ENCODE assay signal across 8 cellular contexts in the genomic region with DNA sequence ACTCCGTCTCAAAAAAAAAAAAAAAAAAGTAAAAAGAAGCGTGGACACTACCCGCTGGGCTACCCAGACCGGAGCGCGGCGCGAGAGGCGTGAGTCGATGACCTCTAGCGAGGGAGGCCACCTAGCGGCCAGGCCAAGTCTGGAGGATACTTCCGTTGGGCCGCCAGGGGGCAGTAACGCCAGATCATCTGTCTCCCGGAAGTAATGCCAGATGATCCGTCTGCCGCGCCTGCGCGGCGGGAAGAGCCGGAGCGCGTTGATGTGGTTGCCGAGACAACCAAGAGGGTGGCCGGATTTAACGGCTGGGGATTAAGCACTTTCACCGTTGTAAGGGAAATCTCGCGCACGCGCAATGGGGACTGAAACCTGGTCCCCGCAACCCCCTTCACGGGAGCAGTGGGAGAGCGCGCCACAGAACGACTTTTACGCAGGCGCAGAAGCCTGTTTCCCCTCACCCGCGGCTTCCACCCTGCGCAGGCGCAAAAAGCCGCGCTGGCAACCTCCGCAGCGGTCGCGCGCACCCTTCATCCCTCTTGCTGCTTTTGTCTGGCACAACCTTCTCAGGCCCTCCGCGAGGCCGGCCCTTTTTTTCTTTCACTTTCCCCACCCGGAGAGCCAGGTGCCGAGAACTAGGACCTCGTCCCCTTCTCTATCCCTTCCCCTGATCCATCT. TPM values are rescaled to one million over a fixed set of nuclear protein-coding genes. Genes with fewer than 3 reads are reported as not detected.
DNase-seq lines count a peak whose midpoint lies in the region; ATAC-seq and TF ChIP-seq lines count a peak whose summit lies in the region.

No MANE protein-coding gene starts in this region.

- TF ChIP-seq POLR2A in Raji (IDR thresholded peaks at IDR 0.05; ENCODE audit: insufficient read depth, low read depth, low read length): peak; percentile 81

- in situ Hi-C loops in HAP-1 (cut with MboI; ENCODE audit: low sequenced_read_pairs): loop anchor here (25.0 kb wide), 2 partner anchors 1191 to 1466 kb away; a partner anchor contains a TSS

- H3K27me3 Mint-ChIP-seq in stimulated activated naive CD8-positive, alpha-beta T cell treated with anti-CD3 and anti-CD28 coated beads, Interleukin-15, amount 100 ng/mL, for 72 hours: no peaks in the 10 kb centered on the region

- H2AFZ ChIP-seq in neural cell (ENCODE audit: low read depth, low read length): peak overlapping the region; percentile 57

- peak; percentile 94 for DNase-seq in GM03348 (ENCODE audit: low spot score)
- peak; percentile 98 for DNase-seq in HAP-1 (ENCODE audit: low spot score in 2 of 2)
- DNase-seq in M059J (ENCODE audit: low read depth): peak; percentile 99
- DNase-seq in activated effector memory CD4-positive, alpha-beta T cell treated with anti-CD3 and anti-CD28 coated beads, Interleukin-2, amount 50 U/mL, for 16 hours: peak; percentile 100
- peak; percentile 99 for DNase-seq in fibroblast of the conjunctiva (ENCODE audit: low read depth)
- DNase-seq in stimulated activated naive CD8-positive, alpha-beta T cell treated with anti-CD3 and anti-CD28 coated beads, Interleukin-15, amount 100 ng/mL, for 72 hours: peak; percentile 98 to 99

- no peaks in the 10 kb centered on the region for H3K9me2 ChIP-seq in neural cell (ENCODE audit: insufficient read depth, low read length)

- peak overlapping the region; percentile 95 for H3K4me3 ChIP-seq in HAP-1
- H3K4me3 ChIP-seq in neural cell (ENCODE audit: low read length): peak overlapping the region; percentile 91

- H3F3A ChIP-seq in neural cell (ENCODE audit: insufficient read depth, low read length, poor library complexity, severe bottlenecking): no peaks in the 10 kb centered on the region

- no peaks in the 10 kb centered on the region for H3K9me3 Mint-ChIP-seq in stimulated activated naive CD8-positive, alpha-beta T cell treated with anti-CD3 and anti-CD28 coated beads, Interleukin-15, amount 100 ng/mL, for 72 hours

- no peaks in the 10 kb centered on the region for H3K9me3 ChIP-seq in HAP-1
- H3K9me3 ChIP-seq in neural cell (ENCODE audit: low read length): no peaks in the 10 kb centered on the region

- H3K79me2 ChIP-seq in neural cell (replicated peaks; ENCODE audit: insufficient read depth, low read length): peaks cover 34% of the 10 kb centered on the region

- H3K36me3 ChIP-seq in HAP-1 (replicated peaks) (peaks cover 19% of the 10 kb centered on the region), neural cell (ENCODE audit: insufficient read depth, low read length) (no peaks in the 10 kb centered on the region)

- peaks cover 11% of the 10 kb centered on the region for H3K4me1 ChIP-seq in HAP-1

- peak overlapping the region; percentile 91 for H3K9ac ChIP-seq in neural cell (ENCODE audit: low read length)

- TF ChIP-seq RAD21 in neural cell (conservative IDR thresholded peaks at IDR 0.05): peak; percentile 77

- H3K27ac ChIP-seq in neural cell (ENCODE audit: low read length): peak overlapping the region; percentile 97

- H3K4me1 Mint-ChIP-seq in stimulated activated naive CD8-positive, alpha-beta T cell treated with anti-CD3 and anti-CD28 coated beads, Interleukin-15, amount 100 ng/mL, for 72 hours: peaks cover 50% of the 10 kb centered on the region

- peak; percentile 45 for TF ChIP-seq EP300 in neural cell (conservative IDR thresholded peaks at IDR 0.05; ENCODE audit: poor library complexity, severe bottlenecking)

- TF ChIP-seq CTCF in neural cell (IDR thresholded peaks at IDR 0.05; ENCODE audit: poor library complexity, severe bottlenecking): peak; percentile 100

- H3K27me3 ChIP-seq in HAP-1 (ENCODE audit: low read depth) (no peaks in the 10 kb centered on the region), neural cell (ENCODE audit: insufficient read depth, low read depth, low read length) (no peaks in the 10 kb centered on the region)

- H3K4me2 ChIP-seq in neural cell (ENCODE audit: low read length): no peak overlapping the region

- peak overlapping the region; percentile 98 to 99 for H3K27ac Mint-ChIP-seq in stimulated activated naive CD8-positive, alpha-beta T cell treated with anti-CD3 and anti-CD28 coated beads, Interleukin-15, amount 100 ng/mL, for 72 hours

- peak overlapping the region; percentile 88 to 90 for H3K4me3 Mint-ChIP-seq in stimulated activated naive CD8-positive, alpha-beta T cell treated with anti-CD3 and anti-CD28 coated beads, Interleukin-15, amount 100 ng/mL, for 72 hours

- peak; percentile 61 for ATAC-seq in stimulated activated naive CD8-positive, alpha-beta T cell treated with anti-CD3 and anti-CD28 coated beads, Interleukin-15, amount 100 ng/mL, for 72 hours

- H4K20me1 ChIP-seq in neural cell (ENCODE audit: insufficient read depth): peaks cover 26% of the 10 kb centered on the region

TF ChIP-seq in neural cell, 6 proteins besides CTCF, POLR2A, EP300 and RAD21:
- TF ChIP-seq SMC3 (conservative IDR thresholded peaks at IDR 0.05; ENCODE audit: poor library complexity) (peak; percentile 90), MXI1 (conservative IDR thresholded peaks at IDR 0.05; ENCODE audit: poor library complexity, severe bottlenecking) (peak; percentile 87), TAF1 (IDR thresholded peaks at IDR 0.05; ENCODE audit: low read depth) (peak; percentile 38), POLR2AphosphoS5 (IDR thresholded peaks at IDR 0.05) (peak; percentile 99), EZH2 (IDR thresholded peaks at IDR 0.05; ENCODE audit: borderline replicate concordance, insufficient read depth, low read length, poor library complexity, severe bottlenecking) (no peak)
- TF ChIP-seq, protein P1, sequence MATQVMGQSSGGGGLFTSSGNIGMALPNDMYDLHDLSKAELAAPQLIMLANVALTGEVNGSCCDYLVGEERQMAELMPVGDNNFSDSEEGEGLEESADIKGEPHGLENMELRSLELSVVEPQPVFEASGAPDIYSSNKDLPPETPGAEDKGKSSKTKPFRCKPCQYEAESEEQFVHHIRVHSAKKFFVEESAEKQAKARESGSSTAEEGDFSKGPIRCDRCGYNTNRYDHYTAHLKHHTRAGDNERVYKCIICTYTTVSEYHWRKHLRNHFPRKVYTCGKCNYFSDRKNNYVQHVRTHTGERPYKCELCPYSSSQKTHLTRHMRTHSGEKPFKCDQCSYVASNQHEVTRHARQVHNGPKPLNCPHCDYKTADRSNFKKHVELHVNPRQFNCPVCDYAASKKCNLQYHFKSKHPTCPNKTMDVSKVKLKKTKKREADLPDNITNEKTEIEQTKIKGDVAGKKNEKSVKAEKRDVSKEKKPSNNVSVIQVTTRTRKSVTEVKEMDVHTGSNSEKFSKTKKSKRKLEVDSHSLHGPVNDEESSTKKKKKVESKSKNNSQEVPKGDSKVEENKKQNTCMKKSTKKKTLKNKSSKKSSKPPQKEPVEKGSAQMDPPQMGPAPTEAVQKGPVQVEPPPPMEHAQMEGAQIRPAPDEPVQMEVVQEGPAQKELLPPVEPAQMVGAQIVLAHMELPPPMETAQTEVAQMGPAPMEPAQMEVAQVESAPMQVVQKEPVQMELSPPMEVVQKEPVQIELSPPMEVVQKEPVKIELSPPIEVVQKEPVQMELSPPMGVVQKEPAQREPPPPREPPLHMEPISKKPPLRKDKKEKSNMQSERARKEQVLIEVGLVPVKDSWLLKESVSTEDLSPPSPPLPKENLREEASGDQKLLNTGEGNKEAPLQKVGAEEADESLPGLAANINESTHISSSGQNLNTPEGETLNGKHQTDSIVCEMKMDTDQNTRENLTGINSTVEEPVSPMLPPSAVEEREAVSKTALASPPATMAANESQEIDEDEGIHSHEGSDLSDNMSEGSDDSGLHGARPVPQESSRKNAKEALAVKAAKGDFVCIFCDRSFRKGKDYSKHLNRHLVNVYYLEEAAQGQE (IDR thresholded peaks at IDR 0.05; ENCODE audit: borderline replicate concordance): peak; percentile 55

RNA-seq across cellular contexts. Expression of a gene that starts 1.0 kb away (rescaled TPM):
- total RNA-seq in M059J (2014; rRNA removed; shearing (Covaris generic)): 140 and 148 TPM in 2 replicates
- 129 and 158 TPM in 2 replicates for polyA plus RNA-seq in neural cell
- polyA minus RNA-seq in neural cell: 83.0 and 107 TPM in 2 replicates

RNA-seq across cellular contexts. Expression of a gene that starts 5.8 kb away (rescaled TPM):
- total RNA-seq in M059J (2014; rRNA removed; shearing (Covaris generic)): 4.9 and 5.1 TPM in 2 replicates
- 33.8 and 40.7 TPM in 2 replicates for polyA plus RNA-seq in neural cell
- 24.1 and 24.4 TPM in 2 replicates for polyA minus RNA-seq in neural cell

RNA-seq across cellular contexts. Expression of a gene that starts 10.3 kb away (rescaled TPM):
- total RNA-seq in M059J (2014; rRNA removed; shearing (Covaris generic)): 12.6 and 15.9 TPM in 2 replicates
- polyA plus RNA-seq in neural cell: 14.8 and 15.3 TPM in 2 replicates
- polyA minus RNA-seq in neural cell: 7.6 and 12.4 TPM in 2 replicates

RNA-seq across cellular contexts. Expression of a gene that starts 13.0 kb away (rescaled TPM):
- total RNA-seq in M059J (2014; rRNA removed; shearing (Covaris generic)): 18.2 and 20.9 TPM in 2 replicates
- polyA plus RNA-seq in neural cell: 11.7 and 17.3 TPM in 2 replicates
- polyA minus RNA-seq in neural cell: 4.4 and 5.1 TPM in 2 replicates

RNA-seq across cellular contexts. Expression of a gene that starts 21.2 kb away (rescaled TPM):
- total RNA-seq in M059J (2014; rRNA removed; shearing (Covaris generic)): 27.7 and 102 TPM in 2 replicates
- 21.0 and 23.6 TPM in 2 replicates for polyA plus RNA-seq in neural cell
- 40.5 and 48.5 TPM in 2 replicates for polyA minus RNA-seq in neural cell

Comparison
In these comparisons a context has a peak if more than half of its experiments do, and no peak if none do; other contexts are left out.
1. Peak in every context shown above with its lines: DNase-seq, ATAC-seq, H3K4me3 ChIP-seq and H3K27ac ChIP-seq.